1 cellular context compared by ENCODE assay signal in the genomic region with DNA sequence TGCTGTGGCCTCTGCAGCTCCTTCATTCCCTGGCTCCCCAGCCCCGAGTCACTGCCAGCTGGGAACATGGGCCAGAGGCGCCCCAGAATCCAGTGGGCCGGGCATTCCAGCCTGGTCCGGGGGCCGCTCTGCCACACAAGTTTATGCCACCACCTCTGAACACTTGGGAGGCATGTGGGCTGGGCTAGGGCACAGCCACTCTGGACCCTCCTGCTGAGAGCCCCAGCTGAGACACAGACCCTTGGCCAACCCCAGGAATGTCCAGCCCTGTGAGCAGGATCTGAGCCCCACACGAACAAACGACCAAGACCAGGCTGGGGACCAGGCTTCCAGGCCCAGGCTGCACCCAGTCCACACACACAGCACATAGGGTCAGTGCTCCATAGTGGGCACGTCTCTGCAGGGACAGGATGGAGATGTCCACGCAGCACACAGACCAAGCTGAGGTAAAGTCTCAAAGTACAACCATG.
TF ChIP-seq lines count a peak whose summit lies in the region.

No MANE protein-coding gene starts in this region.

TF ChIP-seq in HCT116, 20 proteins besides CTCF, POLR2A, EP300 and RAD21 (continued from another document):
- TF ChIP-seq, protein P1, sequence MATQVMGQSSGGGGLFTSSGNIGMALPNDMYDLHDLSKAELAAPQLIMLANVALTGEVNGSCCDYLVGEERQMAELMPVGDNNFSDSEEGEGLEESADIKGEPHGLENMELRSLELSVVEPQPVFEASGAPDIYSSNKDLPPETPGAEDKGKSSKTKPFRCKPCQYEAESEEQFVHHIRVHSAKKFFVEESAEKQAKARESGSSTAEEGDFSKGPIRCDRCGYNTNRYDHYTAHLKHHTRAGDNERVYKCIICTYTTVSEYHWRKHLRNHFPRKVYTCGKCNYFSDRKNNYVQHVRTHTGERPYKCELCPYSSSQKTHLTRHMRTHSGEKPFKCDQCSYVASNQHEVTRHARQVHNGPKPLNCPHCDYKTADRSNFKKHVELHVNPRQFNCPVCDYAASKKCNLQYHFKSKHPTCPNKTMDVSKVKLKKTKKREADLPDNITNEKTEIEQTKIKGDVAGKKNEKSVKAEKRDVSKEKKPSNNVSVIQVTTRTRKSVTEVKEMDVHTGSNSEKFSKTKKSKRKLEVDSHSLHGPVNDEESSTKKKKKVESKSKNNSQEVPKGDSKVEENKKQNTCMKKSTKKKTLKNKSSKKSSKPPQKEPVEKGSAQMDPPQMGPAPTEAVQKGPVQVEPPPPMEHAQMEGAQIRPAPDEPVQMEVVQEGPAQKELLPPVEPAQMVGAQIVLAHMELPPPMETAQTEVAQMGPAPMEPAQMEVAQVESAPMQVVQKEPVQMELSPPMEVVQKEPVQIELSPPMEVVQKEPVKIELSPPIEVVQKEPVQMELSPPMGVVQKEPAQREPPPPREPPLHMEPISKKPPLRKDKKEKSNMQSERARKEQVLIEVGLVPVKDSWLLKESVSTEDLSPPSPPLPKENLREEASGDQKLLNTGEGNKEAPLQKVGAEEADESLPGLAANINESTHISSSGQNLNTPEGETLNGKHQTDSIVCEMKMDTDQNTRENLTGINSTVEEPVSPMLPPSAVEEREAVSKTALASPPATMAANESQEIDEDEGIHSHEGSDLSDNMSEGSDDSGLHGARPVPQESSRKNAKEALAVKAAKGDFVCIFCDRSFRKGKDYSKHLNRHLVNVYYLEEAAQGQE (IDR thresholded peaks at IDR 0.05; ENCODE audit: low read depth), result no peak
- TF ChIP-seq TCF7L2 (IDR thresholded peaks at IDR 0.05; ENCODE audit: borderline replicate concordance, extremely low read depth, insufficient read depth, insufficient read length) (no peak), SP1 (IDR thresholded peaks at IDR 0.05; ENCODE audit: low read depth) (no peak), POLR2AphosphoS5 (IDR thresholded peaks at IDR 0.05; ENCODE audit: low read depth, low read length) (no peak), SRF (IDR thresholded peaks at IDR 0.05; ENCODE audit: low read depth) (no peak), EZH2 (IDR thresholded peaks at IDR 0.05) (no peak), ELF1 (IDR thresholded peaks at IDR 0.05; ENCODE audit: borderline replicate concordance, low read depth) (no peak), EGR1 (IDR thresholded peaks at IDR 0.05; ENCODE audit: low read depth) (no peak), JUND (IDR thresholded peaks at IDR 0.05) (no peak), CEBPB (IDR thresholded peaks at IDR 0.05; ENCODE audit: low read depth) (no peak), CBX3 (IDR thresholded peaks at IDR 0.05; ENCODE audit: low read depth) (no peak)
